In the genomic region with DNA sequence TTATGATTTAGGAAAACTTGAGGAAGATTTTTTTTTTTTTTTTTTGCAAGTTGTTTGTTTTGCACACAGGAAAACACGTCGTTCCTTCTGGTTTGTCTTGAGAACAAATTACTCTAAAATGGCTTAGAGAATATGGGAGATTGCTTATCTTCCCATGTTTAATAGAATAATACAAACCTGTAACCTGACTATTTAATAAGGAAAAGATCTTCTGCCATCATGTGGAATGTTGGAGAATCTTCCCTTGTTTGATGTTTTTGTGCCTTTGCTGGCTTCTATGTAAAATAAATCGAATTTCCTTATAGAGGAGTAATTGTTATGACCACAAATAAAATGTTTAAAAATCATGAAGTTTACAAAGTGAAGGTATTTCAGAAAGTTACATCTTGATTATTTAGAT, we compare ENCODE assay signal across 15 cellular contexts.
DNase-seq lines count a peak whose midpoint lies in the region; ATAC-seq and TF ChIP-seq lines count a peak whose summit lies in the region.
"Had no signal": no experiment of that assay in that cellular context is flagged by ENCODE, and none has a peak within 500 bp of the region (broad histone marks: within the 10 kb centered on the region; RNA-seq: fewer than 3 reads in every experiment).

No MANE protein-coding gene starts in this region.

- no peaks in the 10 kb centered on the region for H3K4me1 ChIP-seq in mesenchymal stem cell (ENCODE audit: control insufficient read depth, insufficient read depth, low read depth, low read length)
- H3K4me1 ChIP-seq: left ventricle myocardium inferior had no signal

- no peak for ATAC-seq in HG03469 (IDR thresholded peaks at IDR 0.05; ENCODE audit: unreplicated experiment)
- no peak for ATAC-seq in HG03457 (IDR thresholded peaks at IDR 0.05; ENCODE audit: unreplicated experiment)

- no peak overlapping the region for H3K14ac ChIP-seq in mesenchymal stem cell (ENCODE audit: low read length in 2 of 2)

- no peak overlapping the region for H3K27ac Mint-ChIP-seq in T-helper 2 cell treated with Interferon-gamma antibody and Interleukin-4, amounts not matched to agents 5 μg/mL and 100 μg/mL, for 36 hours
- H3K27ac Mint-ChIP-seq: activated B cell treated with CpG ODN at 0.5 μM for 24 hours; activated naive CD8-positive, alpha-beta T cell; HFFc6 had no signal

- no peak overlapping the region for H3K23ac ChIP-seq in mesenchymal stem cell (ENCODE audit: low read length in 2 of 2)

- H3K4me1 Mint-ChIP-seq in T-helper 2 cell treated with Interferon-gamma antibody and Interleukin-4, amounts not matched to agents 5 μg/mL and 100 μg/mL, for 36 hours (ENCODE audit: low read depth), result peaks cover 6% of the 10 kb centered on the region
- H3K4me1 Mint-ChIP-seq: activated B cell treated with CpG ODN at 0.5 μM for 24 hours had no signal

- H3K27ac ChIP-seq in mesenchymal stem cell (ENCODE audit: low read length, poor library complexity, severe bottlenecking), result no peak overlapping the region
- H3K27ac ChIP-seq: left ventricle myocardium inferior had no signal

- no peak overlapping the region for H2AK5ac ChIP-seq in mesenchymal stem cell (ENCODE audit: low read length, severe bottlenecking)

- H3K4me2 ChIP-seq in mesenchymal stem cell (ENCODE audit: low read length, poor library complexity, severe bottlenecking), result no peak overlapping the region

- H4K8ac ChIP-seq in mesenchymal stem cell (ENCODE audit: low read length), result no peak overlapping the region

- H3K9ac ChIP-seq in mesenchymal stem cell (ENCODE audit: low read length), result no peak overlapping the region

- no peak overlapping the region for H4K91ac ChIP-seq in mesenchymal stem cell (ENCODE audit: low read length)

- no peak overlapping the region for H2BK15ac ChIP-seq in mesenchymal stem cell (ENCODE audit: low read depth, poor library complexity, severe bottlenecking)

- H2AFZ ChIP-seq in mesenchymal stem cell (ENCODE audit: low read depth, low read length), result no peak overlapping the region

- no peak overlapping the region for H3K4me3 Mint-ChIP-seq in T-helper 2 cell treated with Interferon-gamma antibody and Interleukin-4, amounts not matched to agents 5 μg/mL and 100 μg/mL, for 36 hours
- H3K4me3 Mint-ChIP-seq: activated B cell treated with CpG ODN at 0.5 μM for 24 hours; activated naive CD8-positive, alpha-beta T cell; HFFc6 had no signal

- no peaks in the 10 kb centered on the region for H3K79me1 ChIP-seq in mesenchymal stem cell (replicated peaks; ENCODE audit: low read length, poor library complexity, severe bottlenecking)

- no peak overlapping the region for H2BK12ac ChIP-seq in mesenchymal stem cell (ENCODE audit: low read length in 2 of 2)

- H3K18ac ChIP-seq in mesenchymal stem cell (ENCODE audit: low read depth in 1 of 2, low read length in 2 of 2), result no peak overlapping the region

- no peaks in the 10 kb centered on the region for H3K9me3 Mint-ChIP-seq in T-helper 2 cell treated with Interferon-gamma antibody and Interleukin-4, amounts not matched to agents 5 μg/mL and 100 μg/mL, for 36 hours
- H3K9me3 Mint-ChIP-seq: activated B cell treated with CpG ODN at 0.5 μM for 24 hours had no signal

- no peaks in the 10 kb centered on the region for H3K27me3 Mint-ChIP-seq in T-helper 2 cell treated with Interferon-gamma antibody and Interleukin-4, amounts not matched to agents 5 μg/mL and 100 μg/mL, for 36 hours (ENCODE audit: low read depth)
- H3K27me3 Mint-ChIP-seq: activated B cell treated with CpG ODN at 0.5 μM for 24 hours; activated naive CD8-positive, alpha-beta T cell had no signal

- H3K27me3 ChIP-seq in mesenchymal stem cell (ENCODE audit: control insufficient read depth in 1 of 2, insufficient read depth in 1 of 2, low read length in 2 of 2), result no peaks in the 10 kb centered on the region

- H3K36me3 Mint-ChIP-seq in T-helper 2 cell treated with Interferon-gamma antibody and Interleukin-4, amounts not matched to agents 5 μg/mL and 100 μg/mL, for 36 hours (ENCODE audit: low read depth), result no peaks in the 10 kb centered on the region
- H3K36me3 Mint-ChIP-seq: activated naive CD8-positive, alpha-beta T cell had no signal

- TF ChIP-seq CTCF in LNCAP (IDR thresholded peaks at IDR 0.05), result peak; percentile 11; the same call in 1 of the 2 replicates

- peak; percentile 1 for DNase-seq in A172 (ENCODE audit: low spot score)
- peak; percentile 7 for DNase-seq in astrocyte of the hippocampus (ENCODE audit: low read depth, low spot score)
- DNase-seq in mesenchymal stem cell, result peak; percentile 10
- DNase-seq in T-helper 2 cell treated with Interferon-gamma antibody and Interleukin-4, amounts not matched to agents 5 μg/mL and 100 μg/mL, for 36 hours (ENCODE audit: low spot score), result no peak
- no peak for DNase-seq in stimulated activated CD8-positive, alpha-beta memory T cell treated with anti-CD3 and anti-CD28 coated beads, Interleukin-4, amount 100 ng/mL, for 48 hours
- DNase-seq: activated B cell treated with CpG ODN at 0.5 μM for 24 hours; activated CD8-positive, alpha-beta memory T cell treated with anti-CD3 and anti-CD28 coated beads, Interleukin-2, amount 50 U/mL, for 48 hours; HFFc6; left ventricle myocardium inferior; stimulated activated CD4-positive, alpha-beta T cell treated with anti-CD3 and anti-CD28 coated beads, Interleukin-12 subunit alpha, Interleukin-12 subunit beta, amount 100 ng/mL, for 4 hours; substantia nigra had no signal

- H3K9me3 ChIP-seq in mesenchymal stem cell (ENCODE audit: control insufficient read depth, low read length), result no peaks in the 10 kb centered on the region
- H3K9me3 ChIP-seq: left ventricle myocardium inferior had no signal

- 80% methylated on average over 1 of the region's 3 CpGs for WGBS in mesenchymal stem cell

- H3K4me3 ChIP-seq in mesenchymal stem cell (ENCODE audit: insufficient read depth in 1 of 2, low read depth in 1 of 2, low read length in 2 of 2), result no peak overlapping the region
- H3K4me3 ChIP-seq: left ventricle myocardium inferior had no signal

- no peak overlapping the region for H2BK5ac ChIP-seq in mesenchymal stem cell (ENCODE audit: low read depth, low read length, poor library complexity, severe bottlenecking)

- H3K36me3 ChIP-seq in mesenchymal stem cell (ENCODE audit: control insufficient read depth in 1 of 2, insufficient read depth in 2 of 2, low read depth in 1 of 2, low read length in 2 of 2), result no peaks in the 10 kb centered on the region
- H3K36me3 ChIP-seq: left ventricle myocardium inferior had no signal

- no peak overlapping the region for H2BK120ac ChIP-seq in mesenchymal stem cell (ENCODE audit: low read depth, low read length)

- H3K4ac ChIP-seq in mesenchymal stem cell (ENCODE audit: low read depth in 1 of 2, low read length in 2 of 2), result no peak overlapping the region

Comparison
In these comparisons a context has a peak if more than half of its experiments do, and no peak if none do; other contexts are left out.
1. DNase-seq: peak in A172 (single experiment), astrocyte of the hippocampus (single experiment) and mesenchymal stem cell (single experiment); none in T-helper 2 cell treated with Interferon-gamma antibody and Interleukin-4, amounts not matched to agents 5 μg/mL and 100 μg/mL, for 36 hours (single experiment) and stimulated activated CD8-positive, alpha-beta memory T cell treated with anti-CD3 and anti-CD28 coated beads, Interleukin-4, amount 100 ng/mL, for 48 hours (single experiment).